18 cellular contexts compared by ENCODE assay signal in the genomic region with DNA sequence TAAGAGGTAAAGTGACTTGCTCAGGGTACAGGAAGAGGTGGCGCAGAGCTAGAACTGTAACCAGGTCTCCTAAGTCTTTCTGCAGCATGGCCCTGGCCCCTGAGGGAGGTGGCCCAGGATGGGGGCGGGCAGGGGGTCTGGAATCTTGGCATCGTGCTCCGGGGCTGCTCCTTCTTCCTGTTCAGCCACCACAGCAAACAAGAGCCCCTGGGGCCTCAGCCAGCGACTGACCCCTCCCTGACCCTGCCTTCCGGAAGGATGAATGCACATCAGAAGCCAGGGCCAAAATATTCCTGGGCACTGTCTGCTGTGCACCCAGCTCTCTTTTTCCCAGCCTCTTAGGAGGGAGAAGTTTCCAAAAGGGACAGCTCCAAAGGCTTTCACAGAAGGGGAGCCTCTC.
A peak's percentile ranks its signal among the peaks of the same experiment; 100 is the strongest.
DNase-seq lines count a peak whose midpoint lies in the region; ATAC-seq and TF ChIP-seq lines count a peak whose summit lies in the region.
"Had no signal": no experiment of that assay in that cellular context is flagged by ENCODE, and none has a peak within 500 bp of the region (broad histone marks: within the 10 kb centered on the region; RNA-seq: fewer than 3 reads in every experiment).

No MANE protein-coding gene starts in this region.

- no peak overlapping the region for H3K4ac ChIP-seq in neuronal stem cell (ENCODE audit: low read length)

- H2BK5ac ChIP-seq in neuronal stem cell (ENCODE audit: low read length), result no peak overlapping the region

- no peaks in the 10 kb centered on the region for H3K9me3 ChIP-seq in PC-3 (ENCODE audit: low read length)
- H3K9me3 ChIP-seq in neuronal stem cell (replicated peaks in 1 of 2; ENCODE audit: control insufficient read depth in 2 of 2, insufficient read depth in 1 of 2, low read depth in 1 of 2, low read length in 2 of 2), result no peaks in the 10 kb centered on the region
- H3K9me3 ChIP-seq in tibial artery, result no peaks in the 10 kb centered on the region
- H3K9me3 ChIP-seq: BLaER1 treated with 17β-estradiol and CSF1 and Interleukin-3, amounts not matched to agents 10 nM and 100 nM; stomach had no signal

- H2AFZ ChIP-seq in PC-3 (ENCODE audit: low read length), result peak overlapping the region; percentile 13
- peak overlapping the region; percentile 70 for H2AFZ ChIP-seq in neuronal stem cell (ENCODE audit: low read length)
- H2AFZ ChIP-seq: hepatocyte had no signal

- H3K4me2 ChIP-seq in PC-3 (ENCODE audit: low read length) (peak overlapping the region; percentile 35), neuronal stem cell (ENCODE audit: insufficient read depth, low read length, poor library complexity, severe bottlenecking) (no peak overlapping the region)
- H3K4me2 ChIP-seq: BLaER1 treated with 17β-estradiol and CSF1 and Interleukin-3, amounts not matched to agents 10 nM and 100 nM; hepatocyte had no signal

- TF ChIP-seq CTCF in PC-3 (conservative IDR thresholded peaks at IDR 0.05; ENCODE audit: low read depth, low read length) (no peak), fibroblast of mammary gland (conservative IDR thresholded peaks at IDR 0.05; ENCODE audit: control insufficient read depth, insufficient read depth, low read depth, low read length) (no peak), tibial artery (IDR thresholded peaks at IDR 0.05) (no peak)

- no peaks in the 10 kb centered on the region for H3K79me2 ChIP-seq in PC-3 (ENCODE audit: low read length)
- H3K79me2 ChIP-seq: hepatocyte had no signal

- no peak overlapping the region for H3K23ac ChIP-seq in neuronal stem cell (ENCODE audit: low read depth, low read length, poor library complexity)

- peak; percentile 46 for ATAC-seq in PC-3
- ATAC-seq: esophagus mucosa had no signal

- H3K9me3 Mint-ChIP-seq in activated naive CD4-positive, alpha-beta T cell treated with anti-CD3 and anti-CD28 coated beads for 36 hours, result no peaks in the 10 kb centered on the region
- H3K9me3 Mint-ChIP-seq: activated CD4-positive, alpha-beta memory T cell treated with anti-CD3 and anti-CD28 coated beads, Interleukin-2, amount 10 ng/mL, durations not matched to agents 7 days and 5 days; activated T-helper 1 cell treated with anti-CD3 and anti-CD28 coated beads, Interleukin-12 subunit alpha, Interleukin-12 subunit beta, Interleukin-2, Interleukin-4 antibody, amounts not matched to agents 30 ng/mL and 10 ng/mL and 1 ng/mL, durations not matched to agents 14 hours and 24 hours and 36 hours had no signal

- no peaks in the 10 kb centered on the region for H3K79me1 ChIP-seq in neuronal stem cell (ENCODE audit: low read depth, low read length)

- no peak overlapping the region for H3K18ac ChIP-seq in neuronal stem cell (ENCODE audit: low read length)

- H3K4me1 ChIP-seq in PC-3 (ENCODE audit: insufficient read depth, low read length) (peaks cover 61% of the 10 kb centered on the region), neuronal stem cell (ENCODE audit: control insufficient read depth in 2 of 2, insufficient read depth in 1 of 2, low read depth in 1 of 2, low read length in 2 of 2) (peaks cover 2 to 20% of the 10 kb centered on the region in 2 donors), tibial artery (peaks cover 0 to 13% (median 3%) of the 10 kb centered on the region in 4 donors)
- H3K4me1 ChIP-seq: BLaER1 treated with 17β-estradiol and CSF1 and Interleukin-3, amounts not matched to agents 10 nM and 100 nM had no signal

- no peaks in the 10 kb centered on the region for H3K9me2 ChIP-seq in PC-3 (replicated peaks; ENCODE audit: low read length)

- peak overlapping the region; percentile 76 for H3K27ac ChIP-seq in PC-3 (ENCODE audit: low read length)
- H3K27ac ChIP-seq in neuronal stem cell (replicated peaks; ENCODE audit: low read length), result no peak overlapping the region
- no peak overlapping the region for H3K27ac ChIP-seq in tibial artery
- H3K27ac ChIP-seq: BLaER1 treated with 17β-estradiol and CSF1 and Interleukin-3, amounts not matched to agents 10 nM and 100 nM; hepatocyte; stomach had no signal

- no CpG with 5 or more reads among the region's 6 CpGs for WGBS in neuronal stem cell (ENCODE audit: extremely low coverage in 2 of 2, insufficient read length in 2 of 2, insufficient replicate concordance in 1 of 2), 2 donors

- no peak overlapping the region for H3K4me3 Mint-ChIP-seq in activated naive CD4-positive, alpha-beta T cell treated with anti-CD3 and anti-CD28 coated beads for 36 hours
- H3K4me3 Mint-ChIP-seq: activated CD4-positive, alpha-beta memory T cell treated with anti-CD3 and anti-CD28 coated beads, Interleukin-2, amount 10 ng/mL, durations not matched to agents 7 days and 5 days; activated T-helper 1 cell treated with anti-CD3 and anti-CD28 coated beads, Interleukin-12 subunit alpha, Interleukin-12 subunit beta, Interleukin-2, Interleukin-4 antibody, amounts not matched to agents 30 ng/mL and 10 ng/mL and 1 ng/mL, durations not matched to agents 14 hours and 24 hours and 36 hours; naive B cell had no signal

- CTCF ChIA-PET in PC-3 (lab: Charles Lee), result no interaction called here
- CTCF ChIA-PET in activated naive CD4-positive, alpha-beta T cell treated with anti-CD3 and anti-CD28 coated beads for 36 hours (lab: Charles Lee), result no interaction called here

- intact Hi-C loops in PC-3 (cut with micrococcal nuclease), result no loop called here
- intact Hi-C loops in tibial artery (cut with DNase I; ENCODE audit: low total_unique reads), result no loop called here
- intact Hi-C loops in activated naive CD4-positive, alpha-beta T cell treated with anti-CD3 and anti-CD28 coated beads for 36 hours (cut with micrococcal nuclease), result no loop called here

- H3K9ac ChIP-seq in PC-3 (ENCODE audit: low read length) (peak overlapping the region; percentile 34; the same call in 1 of the 2 replicates), neuronal stem cell (ENCODE audit: low read depth, low read length, poor library complexity) (peak overlapping the region; percentile 51)
- H3K9ac ChIP-seq: BLaER1 treated with 17β-estradiol and CSF1 and Interleukin-3, amounts not matched to agents 10 nM and 100 nM had no signal

- no peak overlapping the region for H3K4me3 ChIP-seq in PC-3 (ENCODE audit: low read length)
- H3K4me3 ChIP-seq in fibroblast of mammary gland (ENCODE audit: control insufficient read depth, low read depth, low read length), result no peak overlapping the region
- no peak overlapping the region for H3K4me3 ChIP-seq in neuronal stem cell (ENCODE audit: low read length in 2 of 2)
- H3K4me3 ChIP-seq in tibial artery, result no peak overlapping the region
- H3K4me3 ChIP-seq: BLaER1 treated with 17β-estradiol and CSF1 and Interleukin-3, amounts not matched to agents 10 nM and 100 nM; hepatocyte; stomach had no signal

- H4K20me1 ChIP-seq in PC-3 (ENCODE audit: low read length), result no peaks in the 10 kb centered on the region
- H4K20me1 ChIP-seq: BLaER1 treated with 17β-estradiol and CSF1 and Interleukin-3, amounts not matched to agents 10 nM and 100 nM had no signal

- H2AK5ac ChIP-seq in neuronal stem cell (ENCODE audit: low read depth, low read length), result no peak overlapping the region

- H3K4me1 Mint-ChIP-seq in activated naive CD4-positive, alpha-beta T cell treated with anti-CD3 and anti-CD28 coated beads for 36 hours (ENCODE audit: low read depth), result no peaks in the 10 kb centered on the region
- H3K4me1 Mint-ChIP-seq: activated CD4-positive, alpha-beta memory T cell treated with anti-CD3 and anti-CD28 coated beads, Interleukin-2, amount 10 ng/mL, durations not matched to agents 7 days and 5 days had no signal

- H3K27ac Mint-ChIP-seq in activated naive CD4-positive, alpha-beta T cell treated with anti-CD3 and anti-CD28 coated beads for 36 hours, result no peak overlapping the region
- H3K27ac Mint-ChIP-seq: activated CD4-positive, alpha-beta memory T cell treated with anti-CD3 and anti-CD28 coated beads, Interleukin-2, amount 10 ng/mL, durations not matched to agents 7 days and 5 days; activated T-helper 1 cell treated with anti-CD3 and anti-CD28 coated beads, Interleukin-12 subunit alpha, Interleukin-12 subunit beta, Interleukin-2, Interleukin-4 antibody, amounts not matched to agents 30 ng/mL and 10 ng/mL and 1 ng/mL, durations not matched to agents 14 hours and 24 hours and 36 hours had no signal

- no peaks in the 10 kb centered on the region for H3F3A ChIP-seq in PC-3 (ENCODE audit: low read length, unreplicated experiment)

- peak; percentile 61 for DNase-seq in ELF-1 (ENCODE audit: low read depth, low spot score)
- DNase-seq in PC-3, result peak; percentile 75
- DNase-seq in fibroblast of mammary gland (ENCODE audit: low read depth), result peak; percentile 28
- DNase-seq in neuronal stem cell (ENCODE audit: low spot score), result no peak
- no peak for DNase-seq in activated T-cell treated with anti-CD3 and anti-CD28 coated beads, Interleukin-2, amount 50 U/mL, for 1 hour
- DNase-seq in tibial artery, result no peak
- no peak for DNase-seq in activated naive CD4-positive, alpha-beta T cell treated with anti-CD3 and anti-CD28 coated beads for 36 hours
- DNase-seq: activated CD4-positive, alpha-beta memory T cell treated with anti-CD3 and anti-CD28 coated beads, Interleukin-2, amount 10 ng/mL, durations not matched to agents 7 days and 5 days; cortex of kidney; DMS153; naive B cell; NCI-H1694 treated with DMSO at 0.1 percent for 48 hours; NCI-H446 treated with DMSO at 0.1 percent for 48 hours; stomach had no signal

- no peaks in the 10 kb centered on the region for H3K27me3 Mint-ChIP-seq in activated naive CD4-positive, alpha-beta T cell treated with anti-CD3 and anti-CD28 coated beads for 36 hours (ENCODE audit: low read depth)
- H3K27me3 Mint-ChIP-seq: naive B cell had no signal

- BruUV-seq in PC-3 (replicated peaks; lab: Mats Ljungman, UMichigan), result no TSS peak

- no peak overlapping the region for H3K14ac ChIP-seq in neuronal stem cell (ENCODE audit: low read length)

- POLR2A ChIA-PET in PC-3 (lab: Charles Lee; ENCODE audit: unreplicated experiment), result interaction anchor here (0.7 to 1.2 kb wide), 2 partner anchors 14 to 33 kb away, joined by 3 to 6 read pairs; no protein-coding TSS in a partner anchor

- no peak overlapping the region for H4K8ac ChIP-seq in neuronal stem cell (ENCODE audit: low read depth, low read length)

- H3K27me3 ChIP-seq in PC-3 (ENCODE audit: low read length), result no peaks in the 10 kb centered on the region
- peaks cover 0 to 11% (median 0%) of the 10 kb centered on the region in 3 experiments for H3K27me3 ChIP-seq in neuronal stem cell (ENCODE audit: control insufficient read depth in 3 of 3, insufficient read depth in 3 of 3, low read depth in 1 of 3, low read length in 3 of 3)
- H3K27me3 ChIP-seq in tibial artery, result no peaks in the 10 kb centered on the region
- H3K27me3 ChIP-seq: BLaER1 treated with 17β-estradiol and CSF1 and Interleukin-3, amounts not matched to agents 10 nM and 100 nM; hepatocyte had no signal

- no peak overlapping the region for H2BK15ac ChIP-seq in neuronal stem cell (ENCODE audit: low read length)

- no peak overlapping the region for H2BK12ac ChIP-seq in neuronal stem cell (ENCODE audit: low read length)

- no peak overlapping the region for H4K91ac ChIP-seq in neuronal stem cell (ENCODE audit: low read depth, low read length, poor library complexity)

- no peaks in the 10 kb centered on the region for H3K36me3 Mint-ChIP-seq in activated naive CD4-positive, alpha-beta T cell treated with anti-CD3 and anti-CD28 coated beads for 36 hours (ENCODE audit: low read depth)
- H3K36me3 Mint-ChIP-seq: naive B cell had no signal

- no peak overlapping the region for H2BK120ac ChIP-seq in neuronal stem cell (ENCODE audit: low read depth, low read length)

- H3K36me3 ChIP-seq in PC-3 (ENCODE audit: low read depth, low read length) (no peaks in the 10 kb centered on the region), neuronal stem cell (replicated peaks in 1 of 2; ENCODE audit: control insufficient read depth in 2 of 2, insufficient read depth in 2 of 2, low read length in 2 of 2) (no peaks in the 10 kb centered on the region), tibial artery (no peaks in the 10 kb centered on the region)
- H3K36me3 ChIP-seq: BLaER1 treated with 17β-estradiol and CSF1 and Interleukin-3, amounts not matched to agents 10 nM and 100 nM; stomach had no signal

Comparison
In these comparisons a context has a peak if more than half of its experiments do, and no peak if none do; other contexts are left out.
1. DNase-seq: peak in ELF-1 (single experiment), PC-3 (single experiment) and fibroblast of mammary gland (single experiment); none in neuronal stem cell (single experiment), activated T-cell treated with anti-CD3 and anti-CD28 coated beads, Interleukin-2, amount 50 U/mL, for 1 hour (single experiment), tibial artery (0 of 2) and activated naive CD4-positive, alpha-beta T cell treated with anti-CD3 and anti-CD28 coated beads for 36 hours (single experiment).